Comparison of ENCODE assay signal across 28 cellular contexts in genomic region chr11:32497951-32498350, GRCh38.
"Had no signal": no experiment of that assay in that cellular context is flagged by ENCODE, and none has a peak within 500 bp of the region (broad histone marks: within the 10 kb centered on the region; RNA-seq: fewer than 3 reads in every experiment).

No MANE protein-coding gene starts in this region.

- ATAC-seq: activated CD8-positive, alpha-beta memory T cell treated with anti-CD3 and anti-CD28 coated beads, Interleukin-2, amount 10 ng/mL, durations not matched to agents 7 days and 5 days; activated naive CD4-positive, alpha-beta T cell treated with anti-CD3 and anti-CD28 coated beads, Interleukin-2, amount 50 U/mL, for 72 hours; activated naive CD8-positive, alpha-beta T cell treated with anti-CD3 and anti-CD28 coated beads, Interleukin-2, amount 50 U/mL, for 24 hours; activated T-cell treated with anti-CD3 and anti-CD28 coated beads, Interleukin-2, amount 50 U/mL, for 4 hours; body of pancreas; SK-N-SH treated with all-trans-retinoic acid at 6 μM for 48 hours had no signal

- H3K27ac ChIP-seq: ascending aorta, body of pancreas, KMS-11, Peyer's patch, RWPE1, SJSA1 had no signal

- H3K9me3 ChIP-seq: ascending aorta, body of pancreas, Peyer's patch, SJSA1 had no signal

- DNase-seq: activated B cell treated with CpG ODN at 0.5 μM for 24 hours; activated CD4-positive, alpha-beta T cell treated with anti-CD3 and anti-CD28 coated beads for 1 hour; activated CD4-positive, alpha-beta T cell treated with anti-CD3 and anti-CD28 coated beads, Interleukin-2, amount 10 ng/mL, durations not matched to agents 24 days and 14 days; activated CD4-positive, alpha-beta T cell treated with anti-CD3 and anti-CD28 coated beads, Interleukin-2, amount 50 U/mL, for 48 hours; activated CD8-positive, alpha-beta memory T cell treated with anti-CD3 and anti-CD28 coated beads, Interleukin-2, amount 10 ng/mL, durations not matched to agents 7 days and 5 days; activated effector memory CD4-positive, alpha-beta T cell treated with anti-CD3 and anti-CD28 coated beads, Interleukin-2, amount 50 U/mL, for 16 hours; activated naive CD4-positive, alpha-beta T cell treated with Interleukin-2 at 50 U/mL for 16 hours; activated naive CD8-positive, alpha-beta T cell treated with anti-CD3 and anti-CD28 coated beads, Interleukin-2, amount 50 U/mL, for 24 hours; activated T-cell treated with anti-CD3 and anti-CD28 coated beads, Interleukin-2, amount 50 U/mL, for 4 hours; amniotic stem cell; central memory CD4-positive, alpha-beta T cell; MM.1S; NCI-H1105; NCI-H146; NCI-H187 treated with DMSO at 0.1 percent for 48 hours; NCI-H2107; NCI-H524; NCI-H82; Peyer's patch; Right ventricle myocardium superior; SW 1271 had no signal

- H3K4me3 ChIP-seq: ascending aorta, body of pancreas, Peyer's patch, SJSA1 had no signal

- H3K36me3 ChIP-seq: ascending aorta, Peyer's patch, SJSA1 had no signal

- H3K27me3 ChIP-seq: ascending aorta, body of pancreas, Peyer's patch had no signal

- H3K4me1 ChIP-seq: ascending aorta, Peyer's patch, SJSA1 had no signal
